In the genomic region with DNA sequence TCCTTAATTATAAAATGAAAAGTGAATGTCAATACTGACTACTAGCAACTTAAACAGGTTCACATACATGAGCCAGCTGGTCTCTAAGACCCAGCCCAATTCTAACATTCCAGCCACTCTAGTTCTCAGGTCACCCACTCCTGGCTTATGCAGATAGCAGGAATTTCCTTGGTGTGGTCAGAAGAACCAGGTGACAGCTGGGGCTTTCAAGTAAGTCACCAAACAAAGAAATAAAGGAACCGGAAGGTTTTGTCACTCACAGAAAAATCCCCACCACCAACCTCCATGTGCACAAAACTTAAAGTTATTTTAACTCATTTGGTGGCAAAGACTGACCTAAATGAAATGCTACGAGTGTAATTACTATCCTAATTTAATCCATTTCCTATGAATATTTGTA, we compare ENCODE assay signal across 13 cellular contexts.
DNase-seq lines count a peak whose midpoint lies in the region; ATAC-seq and TF ChIP-seq lines count a peak whose summit lies in the region.
"Had no signal": no experiment of that assay in that cellular context is flagged by ENCODE, and none has a peak within 500 bp of the region (broad histone marks: within the 10 kb centered on the region; RNA-seq: fewer than 3 reads in every experiment).

No MANE protein-coding gene starts in this region.

- ATAC-seq in GM19395 (IDR thresholded peaks at IDR 0.05; ENCODE audit: unreplicated experiment), result peak; percentile 89
- peak; percentile 61 for ATAC-seq in HG02970 (IDR thresholded peaks at IDR 0.05; ENCODE audit: low FRiP score, unreplicated experiment)
- ATAC-seq: heart left ventricle had no signal

- TF ChIP-seq CTCF in GM13976 (IDR thresholded peaks at IDR 0.05; ENCODE audit: borderline replicate concordance, control extremely low read depth, extremely low read depth, insufficient read depth, missing control alignments) (no peak), OCI-LY3 (IDR thresholded peaks at IDR 0.05; ENCODE audit: low read depth, low read length) (no peak)

- peak overlapping the region; percentile 41 for H3K4me2 ChIP-seq in OCI-LY3 (ENCODE audit: low read length)

- H3K79me2 ChIP-seq in OCI-LY3 (ENCODE audit: low read length), result no peaks in the 10 kb centered on the region

- no peak overlapping the region for H3K27ac Mint-ChIP-seq in activated T-cell treated with anti-CD3 and anti-CD28 coated beads, Interleukin-2, amount 50 U/mL, for 24 hours
- H3K27ac Mint-ChIP-seq: CD4-positive, alpha-beta T cell had no signal

- H2AFZ ChIP-seq in OCI-LY3 (ENCODE audit: low read depth, low read length), result peak overlapping the region; percentile 51

- DNase-seq in GM13976 (ENCODE audit: low spot score), result peak; percentile 37
- no peak for DNase-seq in NCI-H446 treated with DMSO at 0.1 percent for 48 hours (lab: John Stamatoyannopoulos, UW)
- no peak for DNase-seq in MG63
- DNase-seq in activated T-cell treated with anti-CD3 and anti-CD28 coated beads, Interleukin-2, amount 50 U/mL, for 24 hours, result no peak
- no peak for DNase-seq in cerebellum (ENCODE audit: low spot score)
- DNase-seq: activated T-cell treated with anti-CD3 and anti-CD28 coated beads, Interleukin-2, amount 50 U/mL, for 4 hours; CD4-positive, alpha-beta T cell; heart left ventricle; KG1 had no signal

- H3K4me3 Mint-ChIP-seq in activated T-cell treated with anti-CD3 and anti-CD28 coated beads, Interleukin-2, amount 50 U/mL, for 24 hours, result no peak overlapping the region
- H3K4me3 Mint-ChIP-seq: activated T-cell treated with anti-CD3 and anti-CD28 coated beads, Interleukin-2, amount 50 U/mL, for 4 hours; CD4-positive, alpha-beta T cell had no signal

- peaks cover 17% of the 10 kb centered on the region for H3K27me3 Mint-ChIP-seq in activated T-cell treated with anti-CD3 and anti-CD28 coated beads, Interleukin-2, amount 50 U/mL, for 24 hours

- in situ Hi-C loops in GM13976 (cut with MboI; ENCODE audit: low sequenced_read_pairs, unreplicated experiment), result no loop called here

- no peaks in the 10 kb centered on the region for H3K36me3 Mint-ChIP-seq in activated T-cell treated with anti-CD3 and anti-CD28 coated beads, Interleukin-2, amount 50 U/mL, for 24 hours (ENCODE audit: low read depth)

- H3K9me3 Mint-ChIP-seq in activated T-cell treated with anti-CD3 and anti-CD28 coated beads, Interleukin-2, amount 50 U/mL, for 24 hours, result no peaks in the 10 kb centered on the region
- H3K9me3 Mint-ChIP-seq: activated T-cell treated with anti-CD3 and anti-CD28 coated beads, Interleukin-2, amount 50 U/mL, for 4 hours; CD4-positive, alpha-beta T cell had no signal

- H3K4me3 ChIP-seq in OCI-LY3 (ENCODE audit: low read length) (no peak overlapping the region), MG63 (no peak overlapping the region)
- H3K4me3 ChIP-seq: heart left ventricle, suprapubic skin had no signal

- peaks cover 16% of the 10 kb centered on the region for H3K4me1 ChIP-seq in OCI-LY3 (ENCODE audit: low read length)
- H3K4me1 ChIP-seq: heart left ventricle, suprapubic skin had no signal

- peak overlapping the region; percentile 36 for H3K27ac ChIP-seq in OCI-LY3 (ENCODE audit: low read length)
- H3K27ac ChIP-seq: heart left ventricle, suprapubic skin had no signal

- no peaks in the 10 kb centered on the region for H4K20me1 ChIP-seq in OCI-LY3 (ENCODE audit: insufficient read depth, low read length)

- no peak overlapping the region; the same call in 1 of the 2 replicates for H3K9ac ChIP-seq in OCI-LY3 (ENCODE audit: low read length)

- H3K4me1 Mint-ChIP-seq in activated T-cell treated with anti-CD3 and anti-CD28 coated beads, Interleukin-2, amount 50 U/mL, for 24 hours (ENCODE audit: low read depth), result peaks cover 4% of the 10 kb centered on the region

- H3K36me3 ChIP-seq in OCI-LY3 (replicated peaks; ENCODE audit: low read depth, low read length) (peaks cover 2% of the 10 kb centered on the region), MG63 (no peaks in the 10 kb centered on the region)
- H3K36me3 ChIP-seq: heart left ventricle, suprapubic skin had no signal

- H3K9me3 ChIP-seq in OCI-LY3 (ENCODE audit: insufficient read depth, low read length), result no peaks in the 10 kb centered on the region
- H3K9me3 ChIP-seq in MG63, result no peaks in the 10 kb centered on the region
- H3K9me3 ChIP-seq: heart left ventricle, suprapubic skin had no signal

- no peaks in the 10 kb centered on the region for H3K27me3 ChIP-seq in OCI-LY3 (ENCODE audit: low read depth, low read length)
- H3K27me3 ChIP-seq in MG63, result no peaks in the 10 kb centered on the region
- H3K27me3 ChIP-seq: heart left ventricle, suprapubic skin had no signal
